ENCODE assay signal across 1 cellular context in the genomic region with DNA sequence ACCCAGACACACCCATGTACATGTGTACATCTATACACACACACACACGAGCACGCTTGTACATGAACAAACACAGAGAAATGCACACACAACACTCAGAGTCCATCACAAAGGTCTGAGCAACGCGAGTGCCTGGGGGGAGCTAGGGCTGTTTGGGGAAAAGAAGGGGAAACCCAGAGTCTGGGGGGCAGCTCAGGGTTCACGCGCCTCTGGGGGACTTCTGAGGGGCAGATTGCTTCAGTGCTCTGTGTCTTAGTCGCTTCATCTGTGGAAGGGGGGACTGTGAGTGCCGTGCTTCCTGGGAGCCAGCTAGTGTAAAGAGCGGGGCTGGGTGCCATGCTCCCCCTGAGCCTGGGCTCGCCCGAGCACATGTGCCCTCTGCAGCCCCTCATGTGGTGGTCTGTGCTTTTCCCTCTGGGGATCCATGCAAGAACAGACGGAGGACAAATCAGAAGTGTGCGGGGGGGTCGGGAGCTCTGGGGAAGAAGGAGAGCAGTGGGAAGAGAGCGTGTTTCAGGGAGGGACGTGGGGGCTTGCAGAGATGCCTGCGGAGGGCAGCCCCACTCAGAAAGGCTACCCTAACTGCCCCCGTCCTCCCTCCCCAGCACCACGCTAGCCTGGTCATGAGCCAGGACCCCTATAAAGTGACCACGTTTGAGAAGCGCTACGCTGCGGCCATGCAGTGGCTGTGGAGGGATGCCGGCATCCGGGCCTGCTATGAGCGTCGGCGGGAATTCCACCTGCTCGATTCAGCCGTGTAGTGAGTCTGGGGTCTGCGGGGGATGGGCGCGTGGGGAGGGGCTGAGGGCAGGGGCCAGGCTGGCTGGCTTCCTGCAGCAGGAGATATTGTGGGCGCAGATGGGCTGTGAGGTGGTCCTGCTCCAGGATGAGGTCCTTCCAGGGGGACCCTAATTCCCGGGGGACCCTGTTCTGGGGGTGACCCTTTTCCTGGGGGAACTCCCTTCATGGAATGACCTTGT.
A peak's percentile ranks its signal among the peaks of the same experiment; 100 is the strongest.
TF ChIP-seq lines count a peak whose summit lies in the region.

No MANE protein-coding gene starts in this region.

TF ChIP-seq in K562, 482 proteins besides CTCF, POLR2A, EP300 and RAD21:
- TF ChIP-seq, protein P1, sequence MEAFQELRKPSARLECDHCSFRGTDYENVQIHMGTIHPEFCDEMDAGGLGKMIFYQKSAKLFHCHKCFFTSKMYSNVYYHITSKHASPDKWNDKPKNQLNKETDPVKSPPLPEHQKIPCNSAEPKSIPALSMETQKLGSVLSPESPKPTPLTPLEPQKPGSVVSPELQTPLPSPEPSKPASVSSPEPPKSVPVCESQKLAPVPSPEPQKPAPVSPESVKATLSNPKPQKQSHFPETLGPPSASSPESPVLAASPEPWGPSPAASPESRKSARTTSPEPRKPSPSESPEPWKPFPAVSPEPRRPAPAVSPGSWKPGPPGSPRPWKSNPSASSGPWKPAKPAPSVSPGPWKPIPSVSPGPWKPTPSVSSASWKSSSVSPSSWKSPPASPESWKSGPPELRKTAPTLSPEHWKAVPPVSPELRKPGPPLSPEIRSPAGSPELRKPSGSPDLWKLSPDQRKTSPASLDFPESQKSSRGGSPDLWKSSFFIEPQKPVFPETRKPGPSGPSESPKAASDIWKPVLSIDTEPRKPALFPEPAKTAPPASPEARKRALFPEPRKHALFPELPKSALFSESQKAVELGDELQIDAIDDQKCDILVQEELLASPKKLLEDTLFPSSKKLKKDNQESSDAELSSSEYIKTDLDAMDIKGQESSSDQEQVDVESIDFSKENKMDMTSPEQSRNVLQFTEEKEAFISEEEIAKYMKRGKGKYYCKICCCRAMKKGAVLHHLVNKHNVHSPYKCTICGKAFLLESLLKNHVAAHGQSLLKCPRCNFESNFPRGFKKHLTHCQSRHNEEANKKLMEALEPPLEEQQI (IDR thresholded peaks at IDR 0.05), result no peak
- TF ChIP-seq POLR2G (IDR thresholded peaks at IDR 0.05; ENCODE audit: low read depth, low read length), result peak; percentile 49
- peak; percentile 40; the same call in 1 of the 2 replicates for TF ChIP-seq ZBTB7A (IDR thresholded peaks at IDR 0.05; ENCODE audit: borderline replicate concordance, control insufficient read depth, low read depth, low read length)
- TF ChIP-seq FOSL1 (tag; conservative IDR thresholded peaks at IDR 0.05), result no peak
